ENCODE assay signal across 6 cellular contexts in genomic region chr11:21704539-21704938, GRCh38.
"Had no signal": no experiment of that assay in that cellular context is flagged by ENCODE, and none has a peak within 500 bp of the region (broad histone marks: within the 10 kb centered on the region; RNA-seq: fewer than 3 reads in every experiment).

No MANE protein-coding gene starts in this region.

- ATAC-seq: HepG2, K562 had no signal

- H3K27ac ChIP-seq: HL-60 had no signal

- H3K4me3 ChIP-seq: K562 had no signal

- H3K27me3 Mint-ChIP-seq: IgD-negative memory B cell had no signal

- H3K36me3 Mint-ChIP-seq: IgD-negative memory B cell had no signal

- DNase-seq: IMR-90, KBM-7 had no signal

- H3K4me1 Mint-ChIP-seq: IgD-negative memory B cell had no signal

- H3K27ac Mint-ChIP-seq: IgD-negative memory B cell had no signal

- H3K4me3 Mint-ChIP-seq: IgD-negative memory B cell had no signal
